ENCODE assay signal across 13 cellular contexts in genomic region chr2:42289222-42289621, GRCh38.
"Had no signal": no experiment of that assay in that cellular context is flagged by ENCODE, and none has a peak within 500 bp of the region (broad histone marks: within the 10 kb centered on the region; RNA-seq: fewer than 3 reads in every experiment).

No MANE protein-coding gene starts in this region.

- H3K27me3 ChIP-seq: cardiac muscle cell, foreskin keratinocyte, heart right ventricle, spleen, upper lobe of right lung had no signal

- ATAC-seq: foreskin keratinocyte, heart right ventricle, psoas muscle, sciatic nerve, upper lobe of right lung had no signal

- H3K9me3 Mint-ChIP-seq: nephron progenitor cell had no signal

- DNase-seq: foreskin keratinocyte; heart right ventricle; left ventricle myocardium inferior; mesenchymal stem cell; nephron progenitor cell; psoas muscle; spleen; stimulated activated CD4-positive, alpha-beta T cell treated with anti-CD3 and anti-CD28 coated beads, Interleukin-1b, Interleukin-23, amount 100 ng/mL, for 48 hours; stimulated activated naive CD4-positive, alpha-beta T cell treated with Interleukin-2 at 50 U/mL for 16 hours; T-helper 9 cell; upper lobe of right lung had no signal

- H3K4me3 ChIP-seq: cardiac muscle cell, heart right ventricle, left ventricle myocardium inferior, psoas muscle, spleen, upper lobe of right lung had no signal

- H3K4me1 ChIP-seq: foreskin keratinocyte, heart right ventricle, left ventricle myocardium inferior, psoas muscle, spleen, upper lobe of right lung had no signal

- H3K9me3 ChIP-seq: heart right ventricle, left ventricle myocardium inferior, psoas muscle, spleen, upper lobe of right lung had no signal

- H3K27ac Mint-ChIP-seq: nephron progenitor cell had no signal

- H3K4me3 Mint-ChIP-seq: nephron progenitor cell had no signal

- H3K4me1 Mint-ChIP-seq: nephron progenitor cell had no signal
